ENCODE assay signal across 8 cellular contexts in the genomic region with DNA sequence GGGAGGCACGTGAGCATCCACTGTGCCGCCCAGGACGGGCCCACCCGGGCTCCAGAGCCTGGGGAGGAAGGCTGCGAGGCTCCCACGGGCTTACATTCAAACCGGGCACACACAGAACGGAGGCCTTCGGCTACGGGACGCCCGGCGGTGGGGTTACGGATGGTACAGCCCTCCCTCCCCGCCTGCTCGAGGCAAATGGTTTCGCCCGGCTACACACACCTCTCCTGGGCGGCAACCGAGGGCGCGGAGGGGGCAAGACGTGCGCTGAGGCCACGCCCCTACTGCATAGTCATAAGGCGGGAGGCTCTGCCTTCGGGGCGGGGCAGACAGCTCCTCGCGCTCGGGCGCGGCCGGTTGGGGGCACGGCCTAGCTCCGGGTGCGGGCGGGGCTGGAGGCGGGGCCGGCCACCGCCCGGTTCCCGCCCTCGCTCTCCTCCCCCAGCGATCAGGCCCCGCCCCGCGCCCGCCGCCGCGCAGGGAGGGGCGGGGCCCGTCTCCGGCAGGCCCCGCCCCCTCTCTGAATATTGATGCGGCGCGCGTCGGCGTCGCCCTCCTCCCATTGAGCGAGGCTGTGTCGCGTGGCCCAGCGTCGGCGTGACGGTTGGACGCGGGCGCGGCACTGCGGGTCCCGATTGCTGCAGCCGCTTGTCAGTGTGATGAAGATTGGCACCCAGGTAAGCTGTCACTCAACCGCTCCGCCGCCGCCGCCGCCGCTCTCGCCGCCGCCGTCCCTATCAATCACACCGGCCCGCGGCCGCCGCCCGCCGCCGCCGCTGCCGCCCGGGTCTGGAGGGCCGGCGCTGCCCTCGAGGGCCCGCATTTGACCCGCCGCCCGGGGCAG. TPM values are rescaled to one million over a fixed set of nuclear protein-coding genes. Genes with fewer than 3 reads are reported as not detected.
DNase-seq lines count a peak whose midpoint lies in the region; ATAC-seq, FAIRE-seq and TF ChIP-seq lines count a peak whose summit lies in the region.

A gene with protein sequence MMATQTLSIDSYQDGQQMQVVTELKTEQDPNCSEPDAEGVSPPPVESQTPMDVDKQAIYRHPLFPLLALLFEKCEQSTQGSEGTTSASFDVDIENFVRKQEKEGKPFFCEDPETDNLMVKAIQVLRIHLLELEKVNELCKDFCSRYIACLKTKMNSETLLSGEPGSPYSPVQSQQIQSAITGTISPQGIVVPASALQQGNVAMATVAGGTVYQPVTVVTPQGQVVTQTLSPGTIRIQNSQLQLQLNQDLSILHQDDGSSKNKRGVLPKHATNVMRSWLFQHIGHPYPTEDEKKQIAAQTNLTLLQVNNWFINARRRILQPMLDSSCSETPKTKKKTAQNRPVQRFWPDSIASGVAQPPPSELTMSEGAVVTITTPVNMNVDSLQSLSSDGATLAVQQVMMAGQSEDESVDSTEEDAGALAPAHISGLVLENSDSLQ (plus strand): TSS at position 572 of the 841 bp plus-strand sequence. CDS start 29,820 bp downstream, outside the sequence.

- no peaks in the 10 kb centered on the region for H4K20me1 ChIP-seq in fibroblast of lung (ENCODE audit: control insufficient read depth, extremely low read depth, insufficient read depth, low read length)

- no peaks in the 10 kb centered on the region for H3K36me3 ChIP-seq in fibroblast of lung (ENCODE audit: control insufficient read depth, insufficient read depth, low read length)
- H3K36me3 ChIP-seq in naive thymus-derived CD4-positive, alpha-beta T cell (ENCODE audit: control insufficient read depth in 2 of 3, insufficient read depth in 3 of 3, low read length in 3 of 3): peaks cover 0 to 6% (median 0%) of the 10 kb centered on the region in 3 experiments

- FAIRE-seq in H54 (lab: Jason Lieb, UNC): peak; percentile 20

- DNase-seq in ELF-1 (ENCODE audit: low read depth, low spot score): peak; percentile 99
- DNase-seq in H54 (ENCODE audit: insufficient read length, low spot score): peak; percentile 99
- peak; percentile 100 for DNase-seq in LoVo (ENCODE audit: low spot score)
- peak; percentile 98 for DNase-seq in RWPE1 (ENCODE audit: low spot score)
- peak; percentile 97 to 98 for DNase-seq in fibroblast of lung (ENCODE audit: low read depth in 2 of 2)
- peak; percentile 98 to 100 (median 99) for DNase-seq in naive thymus-derived CD4-positive, alpha-beta T cell

- intact Hi-C loops in naive thymus-derived CD4-positive, alpha-beta T cell (cut with micrococcal nuclease): loop anchor here (1.0 to 10.0 kb wide), 14 partner anchors 51 to 1901 kb away; a partner anchor contains a TSS

- H3K27ac ChIP-seq in RWPE1: peak within 1 kb of the TSS; percentile 97
- peak within 1 kb of the TSS; percentile 95 for H3K27ac ChIP-seq in fibroblast of lung (ENCODE audit: insufficient read depth, low read length)
- H3K27ac ChIP-seq in naive thymus-derived CD4-positive, alpha-beta T cell (ENCODE audit: low read depth, low read length): peak within 1 kb of the TSS; percentile 94

- POLR2A ChIA-PET in RWPE1 (lab: Yijun Ruan, JAX; ENCODE audit: low non-redundant PET): interaction anchor here (0.6 to 1.1 kb wide), 3 partner anchors 11 to 28 kb away, joined by 3 to 4 read pairs (median 3); no protein-coding TSS in a partner anchor
- POLR2A ChIA-PET in naive thymus-derived CD4-positive, alpha-beta T cell (lab: Charles Lee): interaction anchor here (0.6 to 1.3 kb wide), 5 partner anchors 82 to 1048 kb away, joined by 3 to 9 read pairs (median 4); a partner anchor contains a TSS

- TF ChIP-seq POLR2A in H54 (IDR thresholded peaks at IDR 0.05; ENCODE audit: low read depth, low read length): peak; percentile 61

- peaks cover 5% of the 10 kb centered on the region for H3K36me3 Mint-ChIP-seq in activated T-helper 17 cell treated with anti-CD3 and anti-CD28 coated beads, Interleukin-2, amount 50 U/mL, for 72 hours (ENCODE audit: low read depth)
- peaks cover 3 to 20% (median 4%) of the 10 kb centered on the region in 5 donors for H3K36me3 Mint-ChIP-seq in naive thymus-derived CD4-positive, alpha-beta T cell
- peaks cover 11% of the 10 kb centered on the region for H3K36me3 Mint-ChIP-seq in stimulated activated memory B cell treated with anti-CD40 and anti-IgM and Interleukin-4, amounts not matched to agents 10 μg/mL and 1 μg/mL and 100 μg/mL, for 72 hours

- H3K9ac ChIP-seq in fibroblast of lung (ENCODE audit: insufficient read depth, low read length): peak within 1 kb of the TSS; percentile 92

- peak; percentile 89 for ATAC-seq in activated T-helper 17 cell treated with anti-CD3 and anti-CD28 coated beads, Interleukin-2, amount 50 U/mL, for 72 hours (replicated peaks)
- ATAC-seq in naive thymus-derived CD4-positive, alpha-beta T cell: peak; percentile 91
- peak; percentile 95 for ATAC-seq in stimulated activated memory B cell treated with anti-CD40 and anti-IgM and Interleukin-4, amounts not matched to agents 10 μg/mL and 1 μg/mL and 100 μg/mL, for 72 hours

- H3K4me2 ChIP-seq in fibroblast of lung (ENCODE audit: extremely low read depth, insufficient read depth, low read length): peak within 1 kb of the TSS; percentile 97

- peaks cover 35% of the 10 kb centered on the region for H3K79me2 ChIP-seq in fibroblast of lung (ENCODE audit: control insufficient read depth, insufficient read depth, low read length)

- TF ChIP-seq CTCF in RWPE1 (conservative IDR thresholded peaks at IDR 0.05; ENCODE audit: low read depth) (no peak), fibroblast of lung (conservative IDR thresholded peaks at IDR 0.05 in 1 of 2, IDR thresholded peaks at IDR 0.05 in 1 of 2; ENCODE audit: low read depth in 1 of 2, low read length in 2 of 2) (no peak)

- CTCF ChIA-PET in RWPE1 (lab: Yijun Ruan, JAX): no interaction called here
- CTCF ChIA-PET in naive thymus-derived CD4-positive, alpha-beta T cell (lab: Charles Lee): no interaction called here

- peaks cover 8% of the 10 kb centered on the region for H3K4me1 ChIP-seq in fibroblast of lung (ENCODE audit: control insufficient read depth, extremely low read depth, insufficient read depth, low read length)
- peaks cover 7 to 11% of the 10 kb centered on the region in 2 donors for H3K4me1 ChIP-seq in naive thymus-derived CD4-positive, alpha-beta T cell (ENCODE audit: control insufficient read depth in 2 of 2, insufficient read depth in 2 of 2, low read length in 2 of 2)

- H3K9me3 ChIP-seq in fibroblast of lung (ENCODE audit: control insufficient read depth, insufficient read depth, low read depth, low read length): no peaks in the 10 kb centered on the region
- H3K9me3 ChIP-seq in naive thymus-derived CD4-positive, alpha-beta T cell (ENCODE audit: control insufficient read depth in 2 of 3, low read length in 3 of 3): no peaks in the 10 kb centered on the region

- H3K27me3 ChIP-seq in fibroblast of lung (ENCODE audit: control insufficient read depth, insufficient read depth, low read length): no peaks in the 10 kb centered on the region
- H3K27me3 ChIP-seq in naive thymus-derived CD4-positive, alpha-beta T cell (ENCODE audit: control insufficient read depth in 2 of 2, insufficient read depth in 2 of 2, low read length in 2 of 2): no peaks in the 10 kb centered on the region

- H3K27ac Mint-ChIP-seq in activated T-helper 17 cell treated with anti-CD3 and anti-CD28 coated beads, Interleukin-2, amount 50 U/mL, for 72 hours: peak within 1 kb of the TSS; percentile 80
- H3K27ac Mint-ChIP-seq in naive thymus-derived CD4-positive, alpha-beta T cell: peak within 1 kb of the TSS; percentile 78 to 95 (median 93)
- peak within 1 kb of the TSS; percentile 81 for H3K27ac Mint-ChIP-seq in stimulated activated memory B cell treated with anti-CD40 and anti-IgM and Interleukin-4, amounts not matched to agents 10 μg/mL and 1 μg/mL and 100 μg/mL, for 72 hours

- peak within 1 kb of the TSS; percentile 70 to 86 (median 80) for H3K4me3 ChIP-seq in fibroblast of lung (replicated peaks in 1 of 4; ENCODE audit: control extremely low read depth in 1 of 4, insufficient read depth in 1 of 4, low read depth in 3 of 4, low read length in 4 of 4)
- H3K4me3 ChIP-seq in naive thymus-derived CD4-positive, alpha-beta T cell (ENCODE audit: low read length): peak within 1 kb of the TSS; percentile 85

- H2AFZ ChIP-seq in fibroblast of lung (ENCODE audit: low read length): peak within 1 kb of the TSS; percentile 94

- H3K4me3 Mint-ChIP-seq in activated T-helper 17 cell treated with anti-CD3 and anti-CD28 coated beads, Interleukin-2, amount 50 U/mL, for 72 hours: peak within 1 kb of the TSS; percentile 85
- H3K4me3 Mint-ChIP-seq in naive thymus-derived CD4-positive, alpha-beta T cell: peak within 1 kb of the TSS; percentile 78 to 93 (median 88)
- H3K4me3 Mint-ChIP-seq in stimulated activated memory B cell treated with anti-CD40 and anti-IgM and Interleukin-4, amounts not matched to agents 10 μg/mL and 1 μg/mL and 100 μg/mL, for 72 hours: peak within 1 kb of the TSS; percentile 88

- peaks cover 10% of the 10 kb centered on the region for H3K4me1 Mint-ChIP-seq in activated T-helper 17 cell treated with anti-CD3 and anti-CD28 coated beads, Interleukin-2, amount 50 U/mL, for 72 hours
- H3K4me1 Mint-ChIP-seq in naive thymus-derived CD4-positive, alpha-beta T cell: peaks cover 0 to 36% (median 29%) of the 10 kb centered on the region in 7 donors
- H3K4me1 Mint-ChIP-seq in stimulated activated memory B cell treated with anti-CD40 and anti-IgM and Interleukin-4, amounts not matched to agents 10 μg/mL and 1 μg/mL and 100 μg/mL, for 72 hours: peaks cover 24% of the 10 kb centered on the region

- no peaks in the 10 kb centered on the region for H3K27me3 Mint-ChIP-seq in activated T-helper 17 cell treated with anti-CD3 and anti-CD28 coated beads, Interleukin-2, amount 50 U/mL, for 72 hours
- H3K27me3 Mint-ChIP-seq in naive thymus-derived CD4-positive, alpha-beta T cell: no peaks in the 10 kb centered on the region
- H3K27me3 Mint-ChIP-seq in stimulated activated memory B cell treated with anti-CD40 and anti-IgM and Interleukin-4, amounts not matched to agents 10 μg/mL and 1 μg/mL and 100 μg/mL, for 72 hours: no peaks in the 10 kb centered on the region

- no peaks in the 10 kb centered on the region for H3K9me3 Mint-ChIP-seq in activated T-helper 17 cell treated with anti-CD3 and anti-CD28 coated beads, Interleukin-2, amount 50 U/mL, for 72 hours
- no peaks in the 10 kb centered on the region for H3K9me3 Mint-ChIP-seq in naive thymus-derived CD4-positive, alpha-beta T cell
- H3K9me3 Mint-ChIP-seq in stimulated activated memory B cell treated with anti-CD40 and anti-IgM and Interleukin-4, amounts not matched to agents 10 μg/mL and 1 μg/mL and 100 μg/mL, for 72 hours: no peaks in the 10 kb centered on the region

RNA-seq across cellular contexts. Expression of the gene that starts here (rescaled TPM):
- 10 to 100 TPM; 18.0 to 29.6 TPM for total RNA-seq in activated T-helper 17 cell treated with anti-CD3 and anti-CD28 coated beads, Interleukin-2, amount 50 U/mL, for 72 hours
- 8.5 and 12.2 TPM in 2 replicates for total RNA-seq in fibroblast of lung
- 43.8 and 67.5 TPM in 2 replicates for polyA plus RNA-seq in fibroblast of lung
- polyA plus RNA-seq in fibroblast of lung (2012): 19.9 and 22.8 TPM in 2 replicates
- polyA minus RNA-seq in fibroblast of lung (ENCODE audit: low replicate concordance): 15.0 and 23.7 TPM in 2 replicates
- 10 to 100 TPM; 14.7 to 24.7 (median 20.8) TPM for total RNA-seq in naive thymus-derived CD4-positive, alpha-beta T cell
- polyA plus RNA-seq in naive thymus-derived CD4-positive, alpha-beta T cell: 10 to 100 TPM; 14.7 to 14.9 TPM

Comparison
In these comparisons a context has a peak if more than half of its experiments do, and no peak if none do; other contexts are left out.
1. Peak in every context shown above with its lines: DNase-seq, ATAC-seq, H3K4me3 ChIP-seq and H3K27ac ChIP-seq.